8 cellular contexts compared by ENCODE assay signal in genomic region chr5:122078116-122078865, GRCh38. TPM values are rescaled to one million over a fixed set of nuclear protein-coding genes. Genes with fewer than 3 reads are reported as not detected.
A peak's percentile ranks its signal among the peaks of the same experiment; 100 is the strongest.
DNase-seq lines count a peak whose midpoint lies in the region; ATAC-seq, FAIRE-seq and TF ChIP-seq lines count a peak whose summit lies in the region.

A gene with protein sequence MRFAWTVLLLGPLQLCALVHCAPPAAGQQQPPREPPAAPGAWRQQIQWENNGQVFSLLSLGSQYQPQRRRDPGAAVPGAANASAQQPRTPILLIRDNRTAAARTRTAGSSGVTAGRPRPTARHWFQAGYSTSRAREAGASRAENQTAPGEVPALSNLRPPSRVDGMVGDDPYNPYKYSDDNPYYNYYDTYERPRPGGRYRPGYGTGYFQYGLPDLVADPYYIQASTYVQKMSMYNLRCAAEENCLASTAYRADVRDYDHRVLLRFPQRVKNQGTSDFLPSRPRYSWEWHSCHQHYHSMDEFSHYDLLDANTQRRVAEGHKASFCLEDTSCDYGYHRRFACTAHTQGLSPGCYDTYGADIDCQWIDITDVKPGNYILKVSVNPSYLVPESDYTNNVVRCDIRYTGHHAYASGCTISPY (minus strand): TSS chr5:122078259. CDS start chr5:122077985, 274 bp downstream.

- FAIRE-seq in H54 (lab: Jason Lieb, UNC) = peak; percentile 85

- H3K9me3 Mint-ChIP-seq in endothelial cell (ENCODE audit: unreplicated experiment) = no peaks in the 10 kb centered on the region

- H3K36me3 ChIP-seq in BE2C = no peaks in the 10 kb centered on the region
- H3K36me3 ChIP-seq in upper lobe of left lung = peaks cover 0 to 4% (median 0%) of the 10 kb centered on the region in 4 donors

- H3K4me1 ChIP-seq in BE2C (no peaks in the 10 kb centered on the region), upper lobe of left lung (peaks cover 5 to 27% (median 22%) of the 10 kb centered on the region in 4 donors)

- WGBS in upper lobe of left lung, 2 donors = 1 to 2% methylated on average over 24 to 33 of the region's 33 CpGs

- H3K4me3 ChIP-seq in BE2C (ENCODE audit: low read depth, low read length) (peak within 1 kb of the TSS; percentile 75), upper lobe of left lung (peak within 1 kb of the TSS; percentile 50 to 56 (median 52))

- peak within 1 kb of the TSS; percentile 84 for H3K4me3 Mint-ChIP-seq in endothelial cell (ENCODE audit: unreplicated experiment)

- H3K27me3 ChIP-seq in BE2C (peaks cover 5% of the 10 kb centered on the region), upper lobe of left lung (peaks cover 0 to 8% (median 1%) of the 10 kb centered on the region in 4 donors)

- no peak within 1 kb of the TSS for H3K27ac Mint-ChIP-seq in endothelial cell (ENCODE audit: unreplicated experiment)

- H3K27ac ChIP-seq in upper lobe of left lung = peak within 1 kb of the TSS; percentile 35 to 63 (median 53)

- DNase-seq in BE2C (peak; percentile 23), H54 (ENCODE audit: insufficient read length, low spot score) (peak; percentile 52), SK-N-DZ (ENCODE audit: low spot score) (peak; percentile 66), endothelial cell (ENCODE audit: low spot score) (peak; percentile 37), mesenteric fat pad (ENCODE audit: low spot score) (no peak), upper lobe of left lung (peak; percentile 46 to 84), retina (no peak)

- H3K9me3 ChIP-seq in BE2C (no peaks in the 10 kb centered on the region), upper lobe of left lung (no peaks in the 10 kb centered on the region)

- TF ChIP-seq POLR2A in H54 (IDR thresholded peaks at IDR 0.05; ENCODE audit: low read depth, low read length) (peak; percentile 59), upper lobe of left lung (IDR thresholded peaks at IDR 0.05) (peak in 2 of 4 donors; percentile 28 to 32), GM18505 (IDR thresholded peaks at IDR 0.05; ENCODE audit: borderline replicate concordance, extremely low read depth, insufficient read depth, insufficient read length) (no peak)

- H3K36me3 Mint-ChIP-seq in endothelial cell (ENCODE audit: low read depth, unreplicated experiment) = no peaks in the 10 kb centered on the region

- TF ChIP-seq CTCF in BE2C (IDR thresholded peaks at IDR 0.05; ENCODE audit: low read depth, low read length) (no peak), endothelial cell (IDR thresholded peaks at IDR 0.05; ENCODE audit: unreplicated experiment) (no peak), upper lobe of left lung (IDR thresholded peaks at IDR 0.05) (no peak)

- TF ChIP-seq EP300 in upper lobe of left lung (IDR thresholded peaks at IDR 0.05) = no peak

- H3K27me3 Mint-ChIP-seq in endothelial cell (ENCODE audit: unreplicated experiment) = peaks cover 2% of the 10 kb centered on the region

- peak; percentile 86 to 89 for ATAC-seq in upper lobe of left lung (ENCODE audit: low FRiP score in 2 of 2)
- no peak for ATAC-seq in GM18505 (IDR thresholded peaks at IDR 0.05; ENCODE audit: unreplicated experiment)

- peaks cover 26% of the 10 kb centered on the region for H3K4me1 Mint-ChIP-seq in endothelial cell (ENCODE audit: unreplicated experiment)

RNA-seq across cellular contexts. Expression of the gene that starts here (rescaled TPM):
- polyA plus RNA-seq in BE2C (2012; ENCODE audit: insufficient read depth, insufficient read length, low read depth) = 2.3 TPM
- polyA plus RNA-seq in SK-N-DZ (2014; cell fraction: cytosol; rRNA removed) = 1.3 and 2.1 TPM in 2 replicates
- polyA plus RNA-seq in SK-N-DZ (2014; cell fraction: nucleus; rRNA removed) = 1.4 and 1.7 TPM in 2 replicates
- 0.23 TPM for total RNA-seq in endothelial cell (ENCODE audit: unreplicated experiment)
- total RNA-seq in mesenteric fat pad = 46.3 TPM
- total RNA-seq in upper lobe of left lung = 10 to 100 TPM in 5 of 6 donors, 1 to 10 TPM in 1; 5.2 to 48.7 (median 23.9) TPM

Comparison
In these comparisons a context has a peak if more than half of its experiments do, and no peak if none do; other contexts are left out.
1. Peak in DNase-seq in endothelial cell; RNA of the gene not detected or under 1 TPM.
2. DNase-seq: peak in BE2C (single experiment), H54 (single experiment), SK-N-DZ (single experiment) and upper lobe of left lung (2 of 2); none in mesenteric fat pad (single experiment) and retina (single experiment).